Comparison of ENCODE assay signal across 23 cellular contexts in genomic region chr15:25514522-25514921, GRCh38.
"Had no signal": no experiment of that assay in that cellular context is flagged by ENCODE, and none has a peak within 500 bp of the region (broad histone marks: within the 10 kb centered on the region; RNA-seq: fewer than 3 reads in every experiment).

No MANE protein-coding gene starts in this region.

- ATAC-seq: foreskin keratinocyte, gastroesophageal sphincter, heart left ventricle, left cardiac atrium, left lung, left ventricle myocardium superior, lower lobe of right lung, mucosa of descending colon had no signal

- H3K79me2 ChIP-seq: hepatocyte had no signal

- H3K27me3 ChIP-seq: dorsolateral prefrontal cortex, esophagus muscularis mucosa, foreskin keratinocyte, gastroesophageal sphincter, heart left ventricle, hepatocyte, left lung had no signal

- H3K4me3 ChIP-seq: coronary artery, dorsolateral prefrontal cortex, esophagus muscularis mucosa, gastroesophageal sphincter, heart left ventricle, hepatocyte, left lung, lower lobe of right lung, mucosa of descending colon had no signal

- H3K4me1 ChIP-seq: foreskin keratinocyte, gastroesophageal sphincter, left lung, lower lobe of right lung had no signal

- H3K36me3 Mint-ChIP-seq: mesothelial cell of epicardium had no signal

- H3K27ac Mint-ChIP-seq: mesothelial cell of epicardium had no signal

- H2AFZ ChIP-seq: hepatocyte had no signal

- H3K4me2 ChIP-seq: hepatocyte had no signal

- DNase-seq: dermis blood vessel endothelial cell; dorsolateral prefrontal cortex; effector CD4-positive, alpha-beta T cell; effector memory CD4-positive, alpha-beta T cell; foreskin keratinocyte; heart left ventricle; hypothalamus; left cardiac atrium; left ventricle myocardium superior; lower lobe of right lung; mesenchymal stem cell; mucosa of descending colon had no signal

- H3K9me3 ChIP-seq: esophagus muscularis mucosa, gastroesophageal sphincter, heart left ventricle, left lung, lower lobe of right lung had no signal

- H3K27ac ChIP-seq: coronary artery, dorsolateral prefrontal cortex, esophagus muscularis mucosa, foreskin keratinocyte, gastroesophageal sphincter, heart left ventricle, hepatocyte, left lung, lower lobe of right lung had no signal

- H3K4me3 Mint-ChIP-seq: mesothelial cell of epicardium had no signal

- FAIRE-seq: colon, endothelial cell of umbilical vein, frontal cortex, islet of Langerhans, keratinocyte had no signal

- H3K36me3 ChIP-seq: esophagus muscularis mucosa, gastroesophageal sphincter, heart left ventricle, left lung, lower lobe of right lung had no signal
